8 cellular contexts compared by ENCODE assay signal in the genomic region with DNA sequence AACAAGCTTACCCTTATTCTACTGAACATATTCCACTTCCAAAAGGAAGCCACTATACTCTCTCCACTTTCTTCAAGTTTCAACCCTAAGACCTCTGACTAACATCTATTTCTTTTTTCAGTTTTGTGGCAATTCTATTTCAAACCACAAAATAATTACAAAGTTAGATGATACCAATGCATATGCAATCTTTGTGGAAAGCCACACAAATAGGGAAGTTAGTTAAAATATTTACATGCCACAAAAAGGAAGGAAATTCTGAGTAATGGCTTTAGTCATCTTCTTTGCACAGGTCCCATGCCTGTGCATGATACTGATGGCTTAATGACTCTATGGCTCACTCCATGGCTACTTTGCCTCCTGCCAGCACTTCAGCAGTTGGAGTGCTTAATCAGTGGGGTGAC. TPM values are rescaled to one million over a fixed set of nuclear protein-coding genes. Genes with fewer than 3 reads are reported as not detected.
DNase-seq lines count a peak whose midpoint lies in the region; ATAC-seq and TF ChIP-seq lines count a peak whose summit lies in the region.

No MANE protein-coding gene starts in this region.

- H3K4me1 ChIP-seq in neutrophil (ENCODE audit: control insufficient read depth in 1 of 2, insufficient read depth in 1 of 2, low read depth in 1 of 2, low read length in 1 of 2): peaks cover 67 to 79% of the 10 kb centered on the region in 2 experiments
- H3K4me1 ChIP-seq in sigmoid colon: no peaks in the 10 kb centered on the region

- TF ChIP-seq POLR2A in sigmoid colon (IDR thresholded peaks at IDR 0.05): no peak

- H3K4me1 Mint-ChIP-seq in T-helper 2 cell treated with Interferon-gamma antibody and Interleukin-4, amounts not matched to agents 5 μg/mL and 100 μg/mL, for 36 hours (ENCODE audit: low read depth): peaks cover 25% of the 10 kb centered on the region

- peak overlapping the region; percentile 53 to 54 for H3K4me3 ChIP-seq in neutrophil (ENCODE audit: low read depth in 1 of 2, low read length in 1 of 2)
- H3K4me3 ChIP-seq in sigmoid colon: no peak overlapping the region

- TF ChIP-seq CTCF in neutrophil (IDR thresholded peaks at IDR 0.05): peak; percentile 28
- TF ChIP-seq CTCF in sigmoid colon (IDR thresholded peaks at IDR 0.05): no peak

- H3K27ac Mint-ChIP-seq in T-helper 2 cell treated with Interferon-gamma antibody and Interleukin-4, amounts not matched to agents 5 μg/mL and 100 μg/mL, for 36 hours: peak overlapping the region; percentile 44

- H3K27ac ChIP-seq in neutrophil (peak overlapping the region; percentile 95), sigmoid colon (no peak overlapping the region)

- peaks cover 25% of the 10 kb centered on the region for H3K9me3 Mint-ChIP-seq in T-helper 2 cell treated with Interferon-gamma antibody and Interleukin-4, amounts not matched to agents 5 μg/mL and 100 μg/mL, for 36 hours

- H3K9me3 ChIP-seq in neutrophil: no peaks in the 10 kb centered on the region
- H3K9me3 ChIP-seq in sigmoid colon: no peaks in the 10 kb centered on the region

- H3K4me3 Mint-ChIP-seq in T-helper 2 cell treated with Interferon-gamma antibody and Interleukin-4, amounts not matched to agents 5 μg/mL and 100 μg/mL, for 36 hours: peak overlapping the region; percentile 32

- H3K27me3 ChIP-seq in neutrophil: no peaks in the 10 kb centered on the region
- H3K27me3 ChIP-seq in sigmoid colon: no peaks in the 10 kb centered on the region

- no peak for TF ChIP-seq EP300 in sigmoid colon (IDR thresholded peaks at IDR 0.05)

- H3K36me3 Mint-ChIP-seq in T-helper 2 cell treated with Interferon-gamma antibody and Interleukin-4, amounts not matched to agents 5 μg/mL and 100 μg/mL, for 36 hours (ENCODE audit: low read depth): peaks cover 15% of the 10 kb centered on the region

- DNase-seq in A172 (ENCODE audit: low spot score) (peak; percentile 55), globus pallidus (ENCODE audit: low spot score) (no peak), sigmoid colon (no peak)
- DNase-seq in T-helper 2 cell treated with Interferon-gamma antibody and Interleukin-4, amounts not matched to agents 5 μg/mL and 100 μg/mL, for 36 hours (ENCODE audit: low spot score): peak; percentile 54

- intact Hi-C loops in sigmoid colon (cut with DNase I): no loop called here

- ATAC-seq in GM18870 (IDR thresholded peaks at IDR 0.05; ENCODE audit: unreplicated experiment) (peak; percentile 96), HG03097 (IDR thresholded peaks at IDR 0.05; ENCODE audit: low FRiP score, unreplicated experiment) (peak; percentile 93), HG03439 (IDR thresholded peaks at IDR 0.05; ENCODE audit: unreplicated experiment) (no peak)

- no peaks in the 10 kb centered on the region for H3K27me3 Mint-ChIP-seq in T-helper 2 cell treated with Interferon-gamma antibody and Interleukin-4, amounts not matched to agents 5 μg/mL and 100 μg/mL, for 36 hours (ENCODE audit: low read depth)

- H3K36me3 ChIP-seq in neutrophil: no peaks in the 10 kb centered on the region
- H3K36me3 ChIP-seq in sigmoid colon: no peaks in the 10 kb centered on the region

RNA-seq across cellular contexts. Expression of a gene that starts 57.0 kb away (rescaled TPM):
- not detected in 2 replicates for total RNA-seq in A172 (2014; rRNA removed; shearing (Covaris generic))
- 1 to 10 TPM; 1.5 to 4.4 (median 1.9) TPM for total RNA-seq in sigmoid colon
- 10 to 100 TPM in 2 of 3 donors, 1 to 10 TPM in 1; 7.2 to 12.2 (median 12.0) TPM for polyA plus RNA-seq in sigmoid colon

Comparison
In these comparisons a context has a peak if more than half of its experiments do, and no peak if none do; other contexts are left out.
1. DNase-seq: peak in A172 (single experiment) and T-helper 2 cell treated with Interferon-gamma antibody and Interleukin-4, amounts not matched to agents 5 μg/mL and 100 μg/mL, for 36 hours (single experiment); none in globus pallidus (single experiment) and sigmoid colon (single experiment).
2. H3K4me3 ChIP-seq: peak in neutrophil (2 of 2); none in sigmoid colon (0 of 4).